Comparison of ENCODE assay signal across 19 cellular contexts in genomic region chr20:59182401-59183044, GRCh38. TPM values are rescaled to one million over a fixed set of nuclear protein-coding genes. Genes with fewer than 3 reads are reported as not detected.
DNase-seq lines count a peak whose midpoint lies in the region; ATAC-seq and TF ChIP-seq lines count a peak whose summit lies in the region.
"Had no signal": no experiment of that assay in that cellular context is flagged by ENCODE, and none has a peak within 500 bp of the region (broad histone marks: within the 10 kb centered on the region; RNA-seq: fewer than 3 reads in every experiment).

No MANE protein-coding gene starts in this region.

- no peaks in the 10 kb centered on the region for H3K36me3 ChIP-seq in CD8-positive, alpha-beta memory T cell (ENCODE audit: insufficient read depth, low read length)
- no peaks in the 10 kb centered on the region for H3K36me3 ChIP-seq in KOPT-K1 (ENCODE audit: insufficient read depth, low read length)
- H3K36me3 ChIP-seq: adrenal gland, BE2C had no signal

- H3K27ac Mint-ChIP-seq in CD8-positive, alpha-beta memory T cell = peak overlapping the region; percentile 62 to 99 (median 96)
- H3K27ac Mint-ChIP-seq in central memory CD8-positive, alpha-beta T cell (ENCODE audit: low read depth) = peak overlapping the region; percentile 84
- H3K27ac Mint-ChIP-seq in nephron progenitor cell = no peak overlapping the region

- peak overlapping the region; percentile 2 to 86 (median 69) for H3K4me3 Mint-ChIP-seq in CD8-positive, alpha-beta memory T cell
- peak overlapping the region; percentile 70 for H3K4me3 Mint-ChIP-seq in central memory CD8-positive, alpha-beta T cell
- H3K4me3 Mint-ChIP-seq in nephron progenitor cell = no peak overlapping the region

- no peaks in the 10 kb centered on the region for H3K9me3 Mint-ChIP-seq in CD8-positive, alpha-beta memory T cell
- H3K9me3 Mint-ChIP-seq in central memory CD8-positive, alpha-beta T cell = no peaks in the 10 kb centered on the region
- H3K9me3 Mint-ChIP-seq in nephron progenitor cell = peaks cover 18% of the 10 kb centered on the region

- DNase-seq in AML-193 (lab: John Stamatoyannopoulos, UW) = peak; percentile 9 to 10
- DNase-seq in CD8-positive, alpha-beta memory T cell = no peak
- no peak for DNase-seq in central memory CD8-positive, alpha-beta T cell (ENCODE audit: low spot score in 2 of 2)
- DNase-seq in Right ventricle myocardium superior = no peak
- DNase-seq in CD1c-positive myeloid dendritic cell (ENCODE audit: extremely low spot score) = no peak
- no peak for DNase-seq in nephron progenitor cell
- DNase-seq: adrenal gland, BE2C, cerebellar nuclear complex, KG1, kidney, NCI-H187, NCI-H524 treated with DMSO at 0.1 percent for 48 hours, T-helper 9 cell, trophoblast cell had no signal

- H3K9me3 ChIP-seq in CD8-positive, alpha-beta memory T cell (ENCODE audit: low read length) = no peaks in the 10 kb centered on the region
- H3K9me3 ChIP-seq in KOPT-K1 (ENCODE audit: insufficient read depth, low read length, poor library complexity, severe bottlenecking) = no peaks in the 10 kb centered on the region
- H3K9me3 ChIP-seq: adrenal gland, BE2C had no signal

- no peak for ATAC-seq in central memory CD8-positive, alpha-beta T cell (replicated peaks; ENCODE audit: extremely low read depth, poor library complexity, severe bottlenecking)
- ATAC-seq in Right ventricle myocardium superior (ENCODE audit: poor library complexity) = no peak
- no peak for ATAC-seq in GM19463 (IDR thresholded peaks at IDR 0.05; ENCODE audit: unreplicated experiment)

- peaks cover 60% of the 10 kb centered on the region for H3K4me1 ChIP-seq in CD8-positive, alpha-beta memory T cell (ENCODE audit: insufficient read depth, low read length)
- H3K4me1 ChIP-seq: adrenal gland, BE2C had no signal

- peak overlapping the region; percentile 13 for H3K27ac ChIP-seq in CD8-positive, alpha-beta memory T cell (ENCODE audit: low read depth, low read length)
- H3K27ac ChIP-seq in KOPT-K1 (ENCODE audit: low read depth, low read length, poor library complexity, severe bottlenecking) = peak overlapping the region; percentile 33
- H3K27ac ChIP-seq: adrenal gland, RWPE1 had no signal

- no peak for TF ChIP-seq CTCF in nephron progenitor cell (IDR thresholded peaks at IDR 0.05)

- no peak overlapping the region for H3K4me3 ChIP-seq in CD8-positive, alpha-beta memory T cell (ENCODE audit: low read length)
- H3K4me3 ChIP-seq: adrenal gland had no signal

- intact Hi-C loops in Right ventricle myocardium superior (cut with DNase I) = no loop called here

- peaks cover 17 to 84% (median 32%) of the 10 kb centered on the region in 3 donors for H3K36me3 Mint-ChIP-seq in CD8-positive, alpha-beta memory T cell
- H3K36me3 Mint-ChIP-seq in central memory CD8-positive, alpha-beta T cell (ENCODE audit: insufficient read depth) = peaks cover 12% of the 10 kb centered on the region
- peaks cover 3% of the 10 kb centered on the region for H3K36me3 Mint-ChIP-seq in nephron progenitor cell (ENCODE audit: low read depth)

- POLR2A ChIA-PET in CD8-positive, alpha-beta memory T cell (lab: Charles Lee) = interaction anchor here (1.2 kb wide), 1 partner anchor 12 kb away, joined by 3 read pairs; no protein-coding TSS in a partner anchor

- H3K4me1 Mint-ChIP-seq in CD8-positive, alpha-beta memory T cell = peaks cover 87 to 99% (median 93%) of the 10 kb centered on the region in 3 donors
- peaks cover 91% of the 10 kb centered on the region for H3K4me1 Mint-ChIP-seq in central memory CD8-positive, alpha-beta T cell
- H3K4me1 Mint-ChIP-seq in nephron progenitor cell = peaks cover 22% of the 10 kb centered on the region

- H3K27me3 Mint-ChIP-seq in CD8-positive, alpha-beta memory T cell = peaks cover 0 to 4% of the 10 kb centered on the region in 2 donors
- no peaks in the 10 kb centered on the region for H3K27me3 Mint-ChIP-seq in central memory CD8-positive, alpha-beta T cell
- H3K27me3 Mint-ChIP-seq in nephron progenitor cell (ENCODE audit: low read depth, poor library complexity) = peaks cover 12% of the 10 kb centered on the region

- H3K27me3 ChIP-seq in CD8-positive, alpha-beta memory T cell (ENCODE audit: insufficient read depth, low read length, poor library complexity, severe bottlenecking) = no peaks in the 10 kb centered on the region
- H3K27me3 ChIP-seq: adrenal gland, BE2C had no signal

- CTCF ChIA-PET in CD8-positive, alpha-beta memory T cell (lab: Charles Lee) = interaction anchor here (0.8 to 1.6 kb wide), 5 partner anchors 9 to 95 kb away, joined by 3 to 7 read pairs (median 7); no protein-coding TSS in a partner anchor

RNA-seq across cellular contexts. Expression of gene ZNF831, which starts 18.9 kb away (rescaled TPM):
- 1 to 10 TPM; 6.4 to 6.9 TPM for total RNA-seq in CD8-positive, alpha-beta memory T cell
- 12.1 TPM for polyA plus RNA-seq in CD8-positive, alpha-beta memory T cell
- 0.08 TPM for total RNA-seq in Right ventricle myocardium superior
- total RNA-seq: renal cortical epithelial cell had no signal

Comparison
In these comparisons a context has a peak if more than half of its experiments do, and no peak if none do; other contexts are left out.
1. DNase-seq: peak in AML-193 (2 of 2); none in CD8-positive, alpha-beta memory T cell (0 of 5), central memory CD8-positive, alpha-beta T cell (0 of 2), Right ventricle myocardium superior (single experiment), CD1c-positive myeloid dendritic cell (single experiment) and nephron progenitor cell (single experiment).